8 cellular contexts compared by ENCODE assay signal in genomic region chr14:102063092-102063807, GRCh38. TPM values are rescaled to one million over a fixed set of nuclear protein-coding genes. Genes with fewer than 3 reads are reported as not detected.
DNase-seq lines count a peak whose midpoint lies in the region; ATAC-seq lines count a peak whose summit lies in the region.

No MANE protein-coding gene starts in this region.

- H3K4me1 Mint-ChIP-seq in central memory CD8-positive, alpha-beta T cell, result peaks cover 8% of the 10 kb centered on the region

- H3K27ac Mint-ChIP-seq in central memory CD8-positive, alpha-beta T cell (ENCODE audit: low read depth), result no peak overlapping the region

- H3K27me3 Mint-ChIP-seq in central memory CD8-positive, alpha-beta T cell, result no peaks in the 10 kb centered on the region

- no peaks in the 10 kb centered on the region for H3K36me3 Mint-ChIP-seq in central memory CD8-positive, alpha-beta T cell (ENCODE audit: insufficient read depth)

- ATAC-seq in activated CD4-positive, CD25-positive, alpha-beta regulatory T cell treated with anti-CD3 and anti-CD28 coated beads, Interleukin-2, amount 50 U/mL, for 24 hours, result peak; percentile 82 to 91
- ATAC-seq in central memory CD8-positive, alpha-beta T cell (replicated peaks; ENCODE audit: extremely low read depth, poor library complexity, severe bottlenecking), result peak; percentile 80

- H3K4me3 Mint-ChIP-seq in central memory CD8-positive, alpha-beta T cell, result no peak overlapping the region

- DNase-seq in CMK (ENCODE audit: low read depth) (peak; percentile 67), H7 (peak; percentile 90), NCI-H2227 (lab: John Stamatoyannopoulos, UW; ENCODE audit: unreplicated experiment) (peak; percentile 85), kidney glomerular epithelial cell (lab: John Stamatoyannopoulos, UW) (peak; percentile 74), mesenteric fat pad (ENCODE audit: low spot score) (no peak)
- DNase-seq in central memory CD8-positive, alpha-beta T cell (ENCODE audit: low spot score in 2 of 2), result peak; percentile 27 to 60
- DNase-seq in stimulated activated CD4-positive, alpha-beta T cell treated with anti-CD3 and anti-CD28 coated beads, Interleukin-2, amount 100 ng/mL, for 4 hours (ENCODE audit: low read depth), result peak; percentile 41

- no peak overlapping the region for H3K4me3 ChIP-seq in H7 (ENCODE audit: insufficient read depth, low read depth, low read length)

- no peaks in the 10 kb centered on the region for H3K27me3 ChIP-seq in H7 (ENCODE audit: control insufficient read depth, insufficient read depth, low read length)

- H3K9me3 Mint-ChIP-seq in central memory CD8-positive, alpha-beta T cell, result no peaks in the 10 kb centered on the region

- H3K36me3 ChIP-seq in H7 (replicated peaks; ENCODE audit: control insufficient read depth, insufficient read depth, low read length), result no peaks in the 10 kb centered on the region

RNA-seq across cellular contexts. Expression of gene HSP90AA1, which starts 23.6 kb away (rescaled TPM):
- 183 and 254 TPM in 2 replicates for total RNA-seq in H7 (2014; rRNA removed; shearing (Covaris generic))
- total RNA-seq in mesenteric fat pad, result 473 TPM
